In the genomic region with DNA sequence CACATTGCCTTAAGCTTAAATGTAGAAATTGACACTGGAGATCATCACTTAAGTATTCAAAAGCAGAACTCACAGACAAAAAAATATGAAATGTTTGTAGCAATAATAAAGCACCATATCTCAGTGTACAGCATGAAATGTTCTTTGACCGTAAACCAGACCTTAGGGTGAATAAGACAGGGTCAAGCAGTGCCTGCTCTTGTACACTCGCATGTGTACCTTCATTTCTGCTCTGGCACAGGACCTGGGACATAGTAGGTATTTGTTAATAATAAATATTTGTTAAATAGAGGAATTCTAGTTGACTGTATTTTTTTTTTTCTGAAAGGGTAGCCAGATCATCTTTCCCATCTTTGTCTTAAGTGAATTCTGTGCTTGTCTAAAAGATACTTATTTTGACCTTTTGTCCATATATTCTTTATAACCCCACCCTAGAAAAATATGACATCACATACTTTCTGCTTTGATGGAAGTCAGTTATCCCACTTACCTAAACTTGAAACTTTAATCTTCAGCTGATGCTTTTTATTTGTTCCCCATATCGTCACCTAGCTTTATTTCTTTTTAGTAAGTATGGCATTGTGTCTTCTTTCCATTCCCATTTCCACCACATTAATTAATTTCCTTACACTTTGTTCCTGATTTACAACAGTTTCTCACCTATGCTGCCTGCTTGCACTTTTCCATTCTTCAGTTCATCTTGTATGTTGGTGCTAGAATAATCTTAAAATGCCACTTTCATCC, we compare ENCODE assay signal across 1 cellular context.
TF ChIP-seq lines count a peak whose summit lies in the region.

No MANE protein-coding gene starts in this region.

TF ChIP-seq in endothelial cell of umbilical vein, 7 proteins besides CTCF, POLR2A, EP300 and RAD21:
- TF ChIP-seq FOS (IDR thresholded peaks at IDR 0.05; ENCODE audit: borderline replicate concordance, insufficient read depth, low read length) (no peak), GATA2 (IDR thresholded peaks at IDR 0.05; ENCODE audit: insufficient read depth, insufficient read length, low read depth, low read length) (no peak), MYC (IDR thresholded peaks at IDR 0.05; ENCODE audit: low read depth, low read length) (no peak), POLR2AphosphoS5 (IDR thresholded peaks at IDR 0.05; ENCODE audit: insufficient read depth, low read depth, low read length) (no peak), EZH2 (IDR thresholded peaks at IDR 0.05; ENCODE audit: borderline replicate concordance, low read depth, low read length, severe bottlenecking) (no peak), JUN (IDR thresholded peaks at IDR 0.05; ENCODE audit: borderline replicate concordance, insufficient read depth, insufficient read length, low read depth) (no peak)
- TF ChIP-seq, protein P1, sequence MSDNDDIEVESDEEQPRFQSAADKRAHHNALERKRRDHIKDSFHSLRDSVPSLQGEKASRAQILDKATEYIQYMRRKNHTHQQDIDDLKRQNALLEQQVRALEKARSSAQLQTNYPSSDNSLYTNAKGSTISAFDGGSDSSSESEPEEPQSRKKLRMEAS (IDR thresholded peaks at IDR 0.05; ENCODE audit: insufficient read depth, insufficient read length): no peak
